ENCODE assay signal across 7 cellular contexts in genomic region chr1:213200630-213201029, GRCh38.
"Had no signal": no experiment of that assay in that cellular context is flagged by ENCODE, and none has a peak within 500 bp of the region (broad histone marks: within the 10 kb centered on the region; RNA-seq: fewer than 3 reads in every experiment).

No MANE protein-coding gene starts in this region.

- H3K27ac ChIP-seq: GM23248, HL-60 had no signal

- DNase-seq: GM23248, GOT3, H7, HFFc6, KG1 had no signal

- H3K4me3 ChIP-seq: GM23248, HAP-1 had no signal

- H2AFZ ChIP-seq: GM23248 had no signal
